11 cellular contexts compared by ENCODE assay signal in genomic region chr4:8205749-8206611, GRCh38. TPM values are rescaled to one million over a fixed set of nuclear protein-coding genes. Genes with fewer than 3 reads are reported as not detected.
A peak's percentile ranks its signal among the peaks of the same experiment; 100 is the strongest.
DNase-seq lines count a peak whose midpoint lies in the region; ATAC-seq lines count a peak whose summit lies in the region.
"Had no signal": no experiment of that assay in that cellular context is flagged by ENCODE, and none has a peak within 500 bp of the region (broad histone marks: within the 10 kb centered on the region; RNA-seq: fewer than 3 reads in every experiment).

No MANE protein-coding gene starts in this region.

- no peak overlapping the region for H2BK120ac ChIP-seq in neuronal stem cell (ENCODE audit: low read depth, low read length)

- H4K8ac ChIP-seq in neuronal stem cell (ENCODE audit: low read depth, low read length) = peak overlapping the region; percentile 83

- no peak overlapping the region for H3K4me2 ChIP-seq in neuronal stem cell (ENCODE audit: insufficient read depth, low read length, poor library complexity, severe bottlenecking)

- no peak overlapping the region for H4K91ac ChIP-seq in neuronal stem cell (ENCODE audit: low read depth, low read length, poor library complexity)

- H3K9me3 Mint-ChIP-seq in stimulated activated effector memory CD8-positive, alpha-beta T cell treated with anti-CD3 and anti-CD28 coated beads, Interleukin-12 subunit alpha, Interleukin-12 subunit beta, amount 100 ng/mL, for 72 hours = no peaks in the 10 kb centered on the region
- H3K9me3 Mint-ChIP-seq: T-helper 2 cell treated with Interferon-gamma antibody and Interleukin-4, amounts not matched to agents 5 μg/mL and 100 μg/mL, for 36 hours had no signal

- peak overlapping the region; percentile 34 for H3K23ac ChIP-seq in neuronal stem cell (ENCODE audit: low read depth, low read length, poor library complexity)

- peak overlapping the region; percentile 91 for H2BK15ac ChIP-seq in neuronal stem cell (ENCODE audit: low read length)

- H3K9ac ChIP-seq in neuronal stem cell (ENCODE audit: low read depth, low read length, poor library complexity) = peak overlapping the region; percentile 30

- H3K27ac ChIP-seq in neuronal stem cell (replicated peaks; ENCODE audit: low read length) = no peak overlapping the region
- H3K27ac ChIP-seq: left ventricle myocardium inferior had no signal

- H3K79me1 ChIP-seq in neuronal stem cell (ENCODE audit: low read depth, low read length) = peaks cover 1% of the 10 kb centered on the region

- H3K4me1 ChIP-seq in neuronal stem cell (ENCODE audit: control insufficient read depth in 2 of 2, insufficient read depth in 1 of 2, low read depth in 1 of 2, low read length in 2 of 2) = peaks cover 3 to 9% of the 10 kb centered on the region in 2 donors

- peaks cover 25% of the 10 kb centered on the region for H3K4me1 Mint-ChIP-seq in stimulated activated effector memory CD8-positive, alpha-beta T cell treated with anti-CD3 and anti-CD28 coated beads, Interleukin-12 subunit alpha, Interleukin-12 subunit beta, amount 100 ng/mL, for 72 hours

- peak; percentile 30 for ATAC-seq in GM18868 (IDR thresholded peaks at IDR 0.05; ENCODE audit: unreplicated experiment)
- no peak for ATAC-seq in stimulated activated effector memory CD8-positive, alpha-beta T cell treated with anti-CD3 and anti-CD28 coated beads, Interleukin-12 subunit alpha, Interleukin-12 subunit beta, amount 100 ng/mL, for 72 hours
- no peak for ATAC-seq in HG03108 (IDR thresholded peaks at IDR 0.05; ENCODE audit: unreplicated experiment)

- peak; percentile 70 for DNase-seq in NCI-H2029 (lab: John Stamatoyannopoulos, UW)
- DNase-seq in amniotic epithelial cell (ENCODE audit: low read depth) = peak; percentile 52
- DNase-seq in neuronal stem cell (ENCODE audit: low spot score) = no peak
- DNase-seq in A172 (ENCODE audit: low spot score) = no peak
- DNase-seq in stimulated activated effector memory CD8-positive, alpha-beta T cell treated with anti-CD3 and anti-CD28 coated beads, Interleukin-12 subunit alpha, Interleukin-12 subunit beta, amount 100 ng/mL, for 72 hours (ENCODE audit: low spot score in 2 of 2) = no peak
- DNase-seq in stimulated activated CD4-positive, alpha-beta T cell treated with anti-CD3 and anti-CD28 coated beads, Interleukin-4, amount 100 ng/mL, for 4 hours = no peak
- DNase-seq: activated naive CD4-positive, alpha-beta T cell treated with anti-CD3 and anti-CD28 coated beads, Interleukin-2, amount 50 U/mL, for 16 hours; left ventricle myocardium inferior had no signal

- no peak overlapping the region for H3K27ac Mint-ChIP-seq in stimulated activated effector memory CD8-positive, alpha-beta T cell treated with anti-CD3 and anti-CD28 coated beads, Interleukin-12 subunit alpha, Interleukin-12 subunit beta, amount 100 ng/mL, for 72 hours
- H3K27ac Mint-ChIP-seq: T-helper 2 cell treated with Interferon-gamma antibody and Interleukin-4, amounts not matched to agents 5 μg/mL and 100 μg/mL, for 36 hours had no signal

- peak overlapping the region; percentile 28 for H2AK5ac ChIP-seq in neuronal stem cell (ENCODE audit: low read depth, low read length)

- H3K18ac ChIP-seq in neuronal stem cell (ENCODE audit: low read length) = peak overlapping the region; percentile 89

- H3K27me3 ChIP-seq in neuronal stem cell (ENCODE audit: control insufficient read depth in 3 of 3, insufficient read depth in 3 of 3, low read depth in 1 of 3, low read length in 3 of 3) = no peaks in the 10 kb centered on the region

- H2BK5ac ChIP-seq in neuronal stem cell (ENCODE audit: low read length) = no peak overlapping the region

- peak overlapping the region; percentile 39 for H3K14ac ChIP-seq in neuronal stem cell (ENCODE audit: low read length)

- no peaks in the 10 kb centered on the region for H3K36me3 Mint-ChIP-seq in stimulated activated effector memory CD8-positive, alpha-beta T cell treated with anti-CD3 and anti-CD28 coated beads, Interleukin-12 subunit alpha, Interleukin-12 subunit beta, amount 100 ng/mL, for 72 hours

- peak overlapping the region; percentile 85 for H2BK12ac ChIP-seq in neuronal stem cell (ENCODE audit: low read length)

- no peaks in the 10 kb centered on the region for H3K9me3 ChIP-seq in neuronal stem cell (replicated peaks in 1 of 2; ENCODE audit: control insufficient read depth in 2 of 2, insufficient read depth in 1 of 2, low read depth in 1 of 2, low read length in 2 of 2)
- H3K9me3 ChIP-seq: left ventricle myocardium inferior had no signal

- no peak overlapping the region for H3K4ac ChIP-seq in neuronal stem cell (ENCODE audit: low read length)

- H2AFZ ChIP-seq in neuronal stem cell (ENCODE audit: low read length) = peak overlapping the region; percentile 40

- H3K4me3 ChIP-seq in neuronal stem cell (ENCODE audit: low read length in 2 of 2) = no peak overlapping the region
- H3K4me3 ChIP-seq: left ventricle myocardium inferior had no signal

- no peaks in the 10 kb centered on the region for H3K36me3 ChIP-seq in neuronal stem cell (replicated peaks in 1 of 2; ENCODE audit: control insufficient read depth in 2 of 2, insufficient read depth in 2 of 2, low read length in 2 of 2)

- H3K4me3 Mint-ChIP-seq in stimulated activated effector memory CD8-positive, alpha-beta T cell treated with anti-CD3 and anti-CD28 coated beads, Interleukin-12 subunit alpha, Interleukin-12 subunit beta, amount 100 ng/mL, for 72 hours = no peak overlapping the region
- H3K4me3 Mint-ChIP-seq: T-helper 2 cell treated with Interferon-gamma antibody and Interleukin-4, amounts not matched to agents 5 μg/mL and 100 μg/mL, for 36 hours had no signal

- no CpG with 5 or more reads among the region's 26 CpGs for WGBS in neuronal stem cell (ENCODE audit: extremely low coverage in 2 of 2, insufficient read length in 2 of 2, insufficient replicate concordance in 1 of 2), 2 donors

RNA-seq across cellular contexts. Expression of gene SH3TC1, which starts 6.9 kb away (rescaled TPM):
- polyA plus RNA-seq in neuronal stem cell (2013, experiment 1 of 2) = 0.13 TPM
- 0.08 TPM for polyA plus RNA-seq in neuronal stem cell (2013, experiment 2 of 2)
- total RNA-seq in A172 (2014; rRNA removed; shearing (Covaris generic)) = 7.2 and 10.0 TPM in 2 replicates

RNA-seq across cellular contexts. Expression of gene ABLIM2, which starts 47.4 kb away (rescaled TPM):
- polyA plus RNA-seq in neuronal stem cell (2013, experiment 1 of 2) = 0.78 TPM
- 0.93 TPM for polyA plus RNA-seq in neuronal stem cell (2013, experiment 2 of 2)
- 1.3 and 5.1 TPM in 2 replicates for total RNA-seq in A172 (2014; rRNA removed; shearing (Covaris generic))

Comparison
In these comparisons a context has a peak if more than half of its experiments do, and no peak if none do; other contexts are left out.
1. DNase-seq: peak in NCI-H2029 (single experiment) and amniotic epithelial cell (single experiment); none in neuronal stem cell (single experiment), A172 (single experiment), stimulated activated effector memory CD8-positive, alpha-beta T cell treated with anti-CD3 and anti-CD28 coated beads, Interleukin-12 subunit alpha, Interleukin-12 subunit beta, amount 100 ng/mL, for 72 hours (0 of 2) and stimulated activated CD4-positive, alpha-beta T cell treated with anti-CD3 and anti-CD28 coated beads, Interleukin-4, amount 100 ng/mL, for 4 hours (0 of 2).